ENCODE assay signal across 1 cellular context in the genomic region with DNA sequence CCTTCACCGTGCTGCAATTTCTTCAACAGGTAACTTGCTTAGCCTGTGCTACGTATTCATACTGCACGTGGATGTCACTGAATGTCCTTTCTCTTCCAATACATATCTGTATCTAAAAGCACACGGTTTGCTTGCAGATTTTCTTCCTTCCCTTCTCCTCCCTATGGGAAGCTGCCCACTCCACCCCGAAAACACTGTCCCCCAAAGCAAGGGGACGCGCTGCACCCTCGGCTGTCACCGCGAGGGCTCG.
A peak's percentile ranks its signal among the peaks of the same experiment; 100 is the strongest.
TF ChIP-seq lines count a peak whose summit lies in the region.

No MANE protein-coding gene starts in this region.

TF ChIP-seq in K562, 482 proteins besides CTCF, POLR2A, EP300 and RAD21 (continues in another document):
- TF ChIP-seq, protein P1, sequence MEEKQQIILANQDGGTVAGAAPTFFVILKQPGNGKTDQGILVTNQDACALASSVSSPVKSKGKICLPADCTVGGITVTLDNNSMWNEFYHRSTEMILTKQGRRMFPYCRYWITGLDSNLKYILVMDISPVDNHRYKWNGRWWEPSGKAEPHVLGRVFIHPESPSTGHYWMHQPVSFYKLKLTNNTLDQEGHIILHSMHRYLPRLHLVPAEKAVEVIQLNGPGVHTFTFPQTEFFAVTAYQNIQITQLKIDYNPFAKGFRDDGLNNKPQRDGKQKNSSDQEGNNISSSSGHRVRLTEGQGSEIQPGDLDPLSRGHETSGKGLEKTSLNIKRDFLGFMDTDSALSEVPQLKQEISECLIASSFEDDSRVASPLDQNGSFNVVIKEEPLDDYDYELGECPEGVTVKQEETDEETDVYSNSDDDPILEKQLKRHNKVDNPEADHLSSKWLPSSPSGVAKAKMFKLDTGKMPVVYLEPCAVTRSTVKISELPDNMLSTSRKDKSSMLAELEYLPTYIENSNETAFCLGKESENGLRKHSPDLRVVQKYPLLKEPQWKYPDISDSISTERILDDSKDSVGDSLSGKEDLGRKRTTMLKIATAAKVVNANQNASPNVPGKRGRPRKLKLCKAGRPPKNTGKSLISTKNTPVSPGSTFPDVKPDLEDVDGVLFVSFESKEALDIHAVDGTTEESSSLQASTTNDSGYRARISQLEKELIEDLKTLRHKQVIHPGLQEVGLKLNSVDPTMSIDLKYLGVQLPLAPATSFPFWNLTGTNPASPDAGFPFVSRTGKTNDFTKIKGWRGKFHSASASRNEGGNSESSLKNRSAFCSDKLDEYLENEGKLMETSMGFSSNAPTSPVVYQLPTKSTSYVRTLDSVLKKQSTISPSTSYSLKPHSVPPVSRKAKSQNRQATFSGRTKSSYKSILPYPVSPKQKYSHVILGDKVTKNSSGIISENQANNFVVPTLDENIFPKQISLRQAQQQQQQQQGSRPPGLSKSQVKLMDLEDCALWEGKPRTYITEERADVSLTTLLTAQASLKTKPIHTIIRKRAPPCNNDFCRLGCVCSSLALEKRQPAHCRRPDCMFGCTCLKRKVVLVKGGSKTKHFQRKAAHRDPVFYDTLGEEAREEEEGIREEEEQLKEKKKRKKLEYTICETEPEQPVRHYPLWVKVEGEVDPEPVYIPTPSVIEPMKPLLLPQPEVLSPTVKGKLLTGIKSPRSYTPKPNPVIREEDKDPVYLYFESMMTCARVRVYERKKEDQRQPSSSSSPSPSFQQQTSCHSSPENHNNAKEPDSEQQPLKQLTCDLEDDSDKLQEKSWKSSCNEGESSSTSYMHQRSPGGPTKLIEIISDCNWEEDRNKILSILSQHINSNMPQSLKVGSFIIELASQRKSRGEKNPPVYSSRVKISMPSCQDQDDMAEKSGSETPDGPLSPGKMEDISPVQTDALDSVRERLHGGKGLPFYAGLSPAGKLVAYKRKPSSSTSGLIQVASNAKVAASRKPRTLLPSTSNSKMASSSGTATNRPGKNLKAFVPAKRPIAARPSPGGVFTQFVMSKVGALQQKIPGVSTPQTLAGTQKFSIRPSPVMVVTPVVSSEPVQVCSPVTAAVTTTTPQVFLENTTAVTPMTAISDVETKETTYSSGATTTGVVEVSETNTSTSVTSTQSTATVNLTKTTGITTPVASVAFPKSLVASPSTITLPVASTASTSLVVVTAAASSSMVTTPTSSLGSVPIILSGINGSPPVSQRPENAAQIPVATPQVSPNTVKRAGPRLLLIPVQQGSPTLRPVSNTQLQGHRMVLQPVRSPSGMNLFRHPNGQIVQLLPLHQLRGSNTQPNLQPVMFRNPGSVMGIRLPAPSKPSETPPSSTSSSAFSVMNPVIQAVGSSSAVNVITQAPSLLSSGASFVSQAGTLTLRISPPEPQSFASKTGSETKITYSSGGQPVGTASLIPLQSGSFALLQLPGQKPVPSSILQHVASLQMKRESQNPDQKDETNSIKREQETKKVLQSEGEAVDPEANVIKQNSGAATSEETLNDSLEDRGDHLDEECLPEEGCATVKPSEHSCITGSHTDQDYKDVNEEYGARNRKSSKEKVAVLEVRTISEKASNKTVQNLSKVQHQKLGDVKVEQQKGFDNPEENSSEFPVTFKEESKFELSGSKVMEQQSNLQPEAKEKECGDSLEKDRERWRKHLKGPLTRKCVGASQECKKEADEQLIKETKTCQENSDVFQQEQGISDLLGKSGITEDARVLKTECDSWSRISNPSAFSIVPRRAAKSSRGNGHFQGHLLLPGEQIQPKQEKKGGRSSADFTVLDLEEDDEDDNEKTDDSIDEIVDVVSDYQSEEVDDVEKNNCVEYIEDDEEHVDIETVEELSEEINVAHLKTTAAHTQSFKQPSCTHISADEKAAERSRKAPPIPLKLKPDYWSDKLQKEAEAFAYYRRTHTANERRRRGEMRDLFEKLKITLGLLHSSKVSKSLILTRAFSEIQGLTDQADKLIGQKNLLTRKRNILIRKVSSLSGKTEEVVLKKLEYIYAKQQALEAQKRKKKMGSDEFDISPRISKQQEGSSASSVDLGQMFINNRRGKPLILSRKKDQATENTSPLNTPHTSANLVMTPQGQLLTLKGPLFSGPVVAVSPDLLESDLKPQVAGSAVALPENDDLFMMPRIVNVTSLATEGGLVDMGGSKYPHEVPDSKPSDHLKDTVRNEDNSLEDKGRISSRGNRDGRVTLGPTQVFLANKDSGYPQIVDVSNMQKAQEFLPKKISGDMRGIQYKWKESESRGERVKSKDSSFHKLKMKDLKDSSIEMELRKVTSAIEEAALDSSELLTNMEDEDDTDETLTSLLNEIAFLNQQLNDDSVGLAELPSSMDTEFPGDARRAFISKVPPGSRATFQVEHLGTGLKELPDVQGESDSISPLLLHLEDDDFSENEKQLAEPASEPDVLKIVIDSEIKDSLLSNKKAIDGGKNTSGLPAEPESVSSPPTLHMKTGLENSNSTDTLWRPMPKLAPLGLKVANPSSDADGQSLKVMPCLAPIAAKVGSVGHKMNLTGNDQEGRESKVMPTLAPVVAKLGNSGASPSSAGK (IDR thresholded peaks at IDR 0.05) = peak; percentile 86
- TF ChIP-seq, protein P2, sequence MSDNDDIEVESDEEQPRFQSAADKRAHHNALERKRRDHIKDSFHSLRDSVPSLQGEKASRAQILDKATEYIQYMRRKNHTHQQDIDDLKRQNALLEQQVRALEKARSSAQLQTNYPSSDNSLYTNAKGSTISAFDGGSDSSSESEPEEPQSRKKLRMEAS (CRISPR knock-in tag; IDR thresholded peaks at IDR 0.05) = 0 out of 2 replicates have a peak, but pooled peaks have one; percentile 26
- TF ChIP-seq ZNF232 (CRISPR knock-in tag; IDR thresholded peaks at IDR 0.05) (0 out of 2 replicates have a peak, but pooled peaks have one; percentile 31), HDAC1 (IDR thresholded peaks at IDR 0.05) (0 out of 4 replicates have a peak, but pooled peaks of 1 of the 2 experiments have one; percentile 21), CREM (IDR thresholded peaks at IDR 0.05; ENCODE audit: low read depth) (peak; percentile 6; the same call in 1 of the 2 replicates), TRIM24 (IDR thresholded peaks at IDR 0.05) (no peak), MEIS2 (IDR thresholded peaks at IDR 0.05; ENCODE audit: partially characterized antibody) (peak; percentile 72), ARHGAP35 (IDR thresholded peaks at IDR 0.05; ENCODE audit: partially characterized antibody) (no peak), MTA3 (IDR thresholded peaks at IDR 0.05; ENCODE audit: borderline replicate concordance) (no peak), NR1H2 (CRISPR knock-in tag; IDR thresholded peaks at IDR 0.05) (no peak), NR2C1 (IDR thresholded peaks at IDR 0.05) (no peak), NR2C1 (tag; IDR thresholded peaks at IDR 0.05) (no peak), SMAD4 (CRISPR knock-in tag; conservative IDR thresholded peaks at IDR 0.05) (no peak), ETV1 (tag; conservative IDR thresholded peaks at IDR 0.05; ENCODE audit: low read depth) (no peak), HMG20B (CRISPR knock-in tag; IDR thresholded peaks at IDR 0.05) (no peak)
- TF ChIP-seq, protein P3, sequence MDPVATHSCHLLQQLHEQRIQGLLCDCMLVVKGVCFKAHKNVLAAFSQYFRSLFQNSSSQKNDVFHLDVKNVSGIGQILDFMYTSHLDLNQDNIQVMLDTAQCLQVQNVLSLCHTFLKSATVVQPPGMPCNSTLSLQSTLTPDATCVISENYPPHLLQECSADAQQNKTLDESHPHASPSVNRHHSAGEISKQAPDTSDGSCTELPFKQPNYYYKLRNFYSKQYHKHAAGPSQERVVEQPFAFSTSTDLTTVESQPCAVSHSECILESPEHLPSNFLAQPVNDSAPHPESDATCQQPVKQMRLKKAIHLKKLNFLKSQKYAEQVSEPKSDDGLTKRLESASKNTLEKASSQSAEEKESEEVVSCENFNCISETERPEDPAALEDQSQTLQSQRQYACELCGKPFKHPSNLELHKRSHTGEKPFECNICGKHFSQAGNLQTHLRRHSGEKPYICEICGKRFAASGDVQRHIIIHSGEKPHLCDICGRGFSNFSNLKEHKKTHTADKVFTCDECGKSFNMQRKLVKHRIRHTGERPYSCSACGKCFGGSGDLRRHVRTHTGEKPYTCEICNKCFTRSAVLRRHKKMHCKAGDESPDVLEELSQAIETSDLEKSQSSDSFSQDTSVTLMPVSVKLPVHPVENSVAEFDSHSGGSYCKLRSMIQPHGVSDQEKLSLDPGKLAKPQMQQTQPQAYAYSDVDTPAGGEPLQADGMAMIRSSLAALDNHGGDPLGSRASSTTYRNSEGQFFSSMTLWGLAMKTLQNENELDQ (CRISPR knock-in tag; IDR thresholded peaks at IDR 0.05; ENCODE audit: borderline replicate concordance) = no peak
- TF ChIP-seq, protein P4, sequence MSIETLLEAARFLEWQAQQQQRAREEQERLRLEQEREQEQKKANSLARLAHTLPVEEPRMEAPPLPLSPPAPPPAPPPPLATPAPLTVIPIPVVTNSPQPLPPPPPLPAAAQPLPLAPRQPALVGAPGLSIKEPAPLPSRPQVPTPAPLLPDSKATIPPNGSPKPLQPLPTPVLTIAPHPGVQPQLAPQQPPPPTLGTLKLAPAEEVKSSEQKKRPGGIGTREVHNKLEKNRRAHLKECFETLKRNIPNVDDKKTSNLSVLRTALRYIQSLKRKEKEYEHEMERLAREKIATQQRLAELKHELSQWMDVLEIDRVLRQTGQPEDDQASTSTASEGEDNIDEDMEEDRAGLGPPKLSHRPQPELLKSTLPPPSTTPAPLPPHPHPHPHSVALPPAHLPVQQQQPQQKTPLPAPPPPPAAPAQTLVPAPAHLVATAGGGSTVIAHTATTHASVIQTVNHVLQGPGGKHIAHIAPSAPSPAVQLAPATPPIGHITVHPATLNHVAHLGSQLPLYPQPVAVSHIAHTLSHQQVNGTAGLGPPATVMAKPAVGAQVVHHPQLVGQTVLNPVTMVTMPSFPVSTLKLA (conservative IDR thresholded peaks at IDR 0.05) = peak; percentile 43 to 60; a peak in 3 of 4 replicates
- TF ChIP-seq, protein P5, sequence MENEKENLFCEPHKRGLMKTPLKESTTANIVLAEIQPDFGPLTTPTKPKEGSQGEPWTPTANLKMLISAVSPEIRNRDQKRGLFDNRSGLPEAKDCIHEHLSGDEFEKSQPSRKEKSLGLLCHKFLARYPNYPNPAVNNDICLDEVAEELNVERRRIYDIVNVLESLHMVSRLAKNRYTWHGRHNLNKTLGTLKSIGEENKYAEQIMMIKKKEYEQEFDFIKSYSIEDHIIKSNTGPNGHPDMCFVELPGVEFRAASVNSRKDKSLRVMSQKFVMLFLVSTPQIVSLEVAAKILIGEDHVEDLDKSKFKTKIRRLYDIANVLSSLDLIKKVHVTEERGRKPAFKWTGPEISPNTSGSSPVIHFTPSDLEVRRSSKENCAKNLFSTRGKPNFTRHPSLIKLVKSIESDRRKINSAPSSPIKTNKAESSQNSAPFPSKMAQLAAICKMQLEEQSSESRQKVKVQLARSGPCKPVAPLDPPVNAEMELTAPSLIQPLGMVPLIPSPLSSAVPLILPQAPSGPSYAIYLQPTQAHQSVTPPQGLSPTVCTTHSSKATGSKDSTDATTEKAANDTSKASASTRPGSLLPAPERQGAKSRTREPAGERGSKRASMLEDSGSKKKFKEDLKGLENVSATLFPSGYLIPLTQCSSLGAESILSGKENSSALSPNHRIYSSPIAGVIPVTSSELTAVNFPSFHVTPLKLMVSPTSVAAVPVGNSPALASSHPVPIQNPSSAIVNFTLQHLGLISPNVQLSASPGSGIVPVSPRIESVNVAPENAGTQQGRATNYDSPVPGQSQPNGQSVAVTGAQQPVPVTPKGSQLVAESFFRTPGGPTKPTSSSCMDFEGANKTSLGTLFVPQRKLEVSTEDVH (IDR thresholded peaks at IDR 0.05; ENCODE audit: low read depth, partially characterized antibody) = no peak
- TF ChIP-seq, protein P6, sequence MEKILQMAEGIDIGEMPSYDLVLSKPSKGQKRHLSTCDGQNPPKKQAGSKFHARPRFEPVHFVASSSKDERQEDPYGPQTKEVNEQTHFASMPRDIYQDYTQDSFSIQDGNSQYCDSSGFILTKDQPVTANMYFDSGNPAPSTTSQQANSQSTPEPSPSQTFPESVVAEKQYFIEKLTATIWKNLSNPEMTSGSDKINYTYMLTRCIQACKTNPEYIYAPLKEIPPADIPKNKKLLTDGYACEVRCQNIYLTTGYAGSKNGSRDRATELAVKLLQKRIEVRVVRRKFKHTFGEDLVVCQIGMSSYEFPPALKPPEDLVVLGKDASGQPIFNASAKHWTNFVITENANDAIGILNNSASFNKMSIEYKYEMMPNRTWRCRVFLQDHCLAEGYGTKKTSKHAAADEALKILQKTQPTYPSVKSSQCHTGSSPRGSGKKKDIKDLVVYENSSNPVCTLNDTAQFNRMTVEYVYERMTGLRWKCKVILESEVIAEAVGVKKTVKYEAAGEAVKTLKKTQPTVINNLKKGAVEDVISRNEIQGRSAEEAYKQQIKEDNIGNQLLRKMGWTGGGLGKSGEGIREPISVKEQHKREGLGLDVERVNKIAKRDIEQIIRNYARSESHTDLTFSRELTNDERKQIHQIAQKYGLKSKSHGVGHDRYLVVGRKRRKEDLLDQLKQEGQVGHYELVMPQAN (IDR thresholded peaks at IDR 0.05; ENCODE audit: borderline replicate concordance) = peak; percentile 45; the same call in 1 of the 2 replicates
- TF ChIP-seq, protein P7, sequence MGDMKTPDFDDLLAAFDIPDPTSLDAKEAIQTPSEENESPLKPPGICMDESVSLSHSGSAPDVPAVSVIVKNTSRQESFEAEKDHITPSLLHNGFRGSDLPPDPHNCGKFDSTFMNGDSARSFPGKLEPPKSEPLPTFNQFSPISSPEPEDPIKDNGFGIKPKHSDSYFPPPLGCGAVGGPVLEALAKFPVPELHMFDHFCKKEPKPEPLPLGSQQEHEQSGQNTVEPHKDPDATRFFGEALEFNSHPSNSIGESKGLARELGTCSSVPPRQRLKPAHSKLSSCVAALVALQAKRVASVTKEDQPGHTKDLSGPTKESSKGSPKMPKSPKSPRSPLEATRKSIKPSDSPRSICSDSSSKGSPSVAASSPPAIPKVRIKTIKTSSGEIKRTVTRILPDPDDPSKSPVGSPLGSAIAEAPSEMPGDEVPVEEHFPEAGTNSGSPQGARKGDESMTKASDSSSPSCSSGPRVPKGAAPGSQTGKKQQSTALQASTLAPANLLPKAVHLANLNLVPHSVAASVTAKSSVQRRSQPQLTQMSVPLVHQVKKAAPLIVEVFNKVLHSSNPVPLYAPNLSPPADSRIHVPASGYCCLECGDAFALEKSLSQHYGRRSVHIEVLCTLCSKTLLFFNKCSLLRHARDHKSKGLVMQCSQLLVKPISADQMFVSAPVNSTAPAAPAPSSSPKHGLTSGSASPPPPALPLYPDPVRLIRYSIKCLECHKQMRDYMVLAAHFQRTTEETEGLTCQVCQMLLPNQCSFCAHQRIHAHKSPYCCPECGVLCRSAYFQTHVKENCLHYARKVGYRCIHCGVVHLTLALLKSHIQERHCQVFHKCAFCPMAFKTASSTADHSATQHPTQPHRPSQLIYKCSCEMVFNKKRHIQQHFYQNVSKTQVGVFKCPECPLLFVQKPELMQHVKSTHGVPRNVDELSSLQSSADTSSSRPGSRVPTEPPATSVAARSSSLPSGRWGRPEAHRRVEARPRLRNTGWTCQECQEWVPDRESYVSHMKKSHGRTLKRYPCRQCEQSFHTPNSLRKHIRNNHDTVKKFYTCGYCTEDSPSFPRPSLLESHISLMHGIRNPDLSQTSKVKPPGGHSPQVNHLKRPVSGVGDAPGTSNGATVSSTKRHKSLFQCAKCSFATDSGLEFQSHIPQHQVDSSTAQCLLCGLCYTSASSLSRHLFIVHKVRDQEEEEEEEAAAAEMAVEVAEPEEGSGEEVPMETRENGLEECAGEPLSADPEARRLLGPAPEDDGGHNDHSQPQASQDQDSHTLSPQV (IDR thresholded peaks at IDR 0.05) = 0 out of 2 replicates have a peak, but pooled peaks have one; percentile 30
- TF ChIP-seq, protein P8, sequence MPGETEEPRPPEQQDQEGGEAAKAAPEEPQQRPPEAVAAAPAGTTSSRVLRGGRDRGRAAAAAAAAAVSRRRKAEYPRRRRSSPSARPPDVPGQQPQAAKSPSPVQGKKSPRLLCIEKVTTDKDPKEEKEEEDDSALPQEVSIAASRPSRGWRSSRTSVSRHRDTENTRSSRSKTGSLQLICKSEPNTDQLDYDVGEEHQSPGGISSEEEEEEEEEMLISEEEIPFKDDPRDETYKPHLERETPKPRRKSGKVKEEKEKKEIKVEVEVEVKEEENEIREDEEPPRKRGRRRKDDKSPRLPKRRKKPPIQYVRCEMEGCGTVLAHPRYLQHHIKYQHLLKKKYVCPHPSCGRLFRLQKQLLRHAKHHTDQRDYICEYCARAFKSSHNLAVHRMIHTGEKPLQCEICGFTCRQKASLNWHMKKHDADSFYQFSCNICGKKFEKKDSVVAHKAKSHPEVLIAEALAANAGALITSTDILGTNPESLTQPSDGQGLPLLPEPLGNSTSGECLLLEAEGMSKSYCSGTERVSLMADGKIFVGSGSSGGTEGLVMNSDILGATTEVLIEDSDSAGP (CRISPR knock-in tag; IDR thresholded peaks at IDR 0.05) = no peak
